8 cellular contexts compared by ENCODE assay signal in genomic region chr12:75977952-75978671, GRCh38. TPM values are rescaled to one million over a fixed set of nuclear protein-coding genes. Genes with fewer than 3 reads are reported as not detected.
DNase-seq lines count a peak whose midpoint lies in the region; ATAC-seq, FAIRE-seq and TF ChIP-seq lines count a peak whose summit lies in the region.

No MANE protein-coding gene starts in this region.

- CTCF ChIA-PET in AG04450 (lab: Charles Lee), result interaction anchor here (0.7 to 1.1 kb wide), 2 partner anchors 9 to 451 kb away, joined by 3 read pairs; no protein-coding TSS in a partner anchor

- peak overlapping the region; percentile 93 for H3K27ac ChIP-seq in AG04450 (ENCODE audit: low read depth, low read length)
- peak overlapping the region; percentile 65 for H3K27ac ChIP-seq in psoas muscle

- peak overlapping the region; percentile 88 for H3K27ac Mint-ChIP-seq in type B pancreatic cell

- no peaks in the 10 kb centered on the region for H3K27me3 Mint-ChIP-seq in type B pancreatic cell

- WGBS in psoas muscle, 3 donors, result 13 to 18% (median 17%) methylated on average over 5 of the region's 5 CpGs

- POLR2A ChIA-PET in AG04450 (lab: Yijun Ruan, JAX), result interaction anchor here (0.8 to 3.2 kb wide), 5 partner anchors 47 to 272 kb away, joined by 3 to 17 read pairs (median 4); partner anchors contain the start of gene PHLDA1

- H3K27me3 ChIP-seq in AG04450 (ENCODE audit: control insufficient read depth, insufficient read depth, low read length) (no peaks in the 10 kb centered on the region), psoas muscle (ENCODE audit: insufficient read depth in 3 of 3, low read length in 2 of 3) (no peaks in the 10 kb centered on the region)

- peak overlapping the region; percentile 49 for H3K4me3 Mint-ChIP-seq in type B pancreatic cell

- intact Hi-C loops in psoas muscle (cut with DNase I), result loop anchor here in 1 of 2 donors (5.0 kb wide), 1 partner anchor 41 kb away; no protein-coding TSS in a partner anchor

- no peak; the same call in 1 of the 2 replicates for TF ChIP-seq CTCF in AG04450 (IDR thresholded peaks at IDR 0.05; ENCODE audit: low read depth, low read length)
- no peak for TF ChIP-seq CTCF in psoas muscle (IDR thresholded peaks at IDR 0.05)
- peak; percentile 54 for TF ChIP-seq CTCF in type B pancreatic cell (conservative IDR thresholded peaks at IDR 0.05)

- FAIRE-seq in GM19239 (lab: Jason Lieb, UNC), result peak; percentile 93

- H3K4me1 Mint-ChIP-seq in type B pancreatic cell (ENCODE audit: unreplicated experiment), result peaks cover 38% of the 10 kb centered on the region

- H3K4me3 ChIP-seq in AG04450 (ENCODE audit: low read depth, low read length) (no peak overlapping the region), psoas muscle (no peak overlapping the region)

- peak; percentile 94 for ATAC-seq in HG03354 (IDR thresholded peaks at IDR 0.05; ENCODE audit: poor library complexity, severe bottlenecking, unreplicated experiment)
- ATAC-seq in psoas muscle, result peak; percentile 85 to 94 (median 91)

- H3K36me3 Mint-ChIP-seq in type B pancreatic cell, result no peaks in the 10 kb centered on the region

- H3K9me3 ChIP-seq in AG04450 (ENCODE audit: control insufficient read depth, insufficient read depth, low read length), result no peaks in the 10 kb centered on the region
- no peaks in the 10 kb centered on the region for H3K9me3 ChIP-seq in psoas muscle

- H3K9me3 Mint-ChIP-seq in type B pancreatic cell, result peaks cover under 1% of the 10 kb centered on the region

- DNase-seq in AG04450 (ENCODE audit: low read depth, low spot score) (peak; percentile 99), GM19239 (ENCODE audit: insufficient read length, low spot score) (peak; percentile 44), SHP77 treated with DMSO at 0.1 percent for 48 hours (lab: John Stamatoyannopoulos, UW) (peak; percentile 77), globus pallidus (ENCODE audit: low spot score) (peak; percentile 42), psoas muscle (peak in 1 of 2 donors; percentile 24), type B pancreatic cell (ENCODE audit: extremely low spot score, unreplicated experiment) (no peak)
- peak; percentile 70 for DNase-seq in activated gamma-delta T cell treated with anti-CD3 and anti-CD28 coated beads, Interleukin-2, amount 50 U/mL, for 16 hours (ENCODE audit: low read depth)

- no peaks in the 10 kb centered on the region for H3K36me3 ChIP-seq in psoas muscle (ENCODE audit: insufficient read depth in 1 of 2, low read depth in 1 of 2)

- peaks cover 7% of the 10 kb centered on the region for H3K4me1 ChIP-seq in psoas muscle

RNA-seq across cellular contexts. Expression of gene PHLDA1, which starts 53.5 kb away (rescaled TPM):
- polyA plus RNA-seq in AG04450 (2011; rRNA removed) (89.0 and 99.5 TPM in 2 replicates), psoas muscle (10 to 100 TPM in 1 of 3 donors, 1 to 10 TPM in 1, under 1 TPM in 1; 0.73 to 35.6 (median 3.5) TPM)
- 106 and 118 TPM in 2 replicates for polyA minus RNA-seq in AG04450 (2011; rRNA and poly(A)+ RNA removed)
- total RNA-seq in psoas muscle (1 to 10 TPM; 2.2 to 3.7 (median 3.1) TPM), type B pancreatic cell (ENCODE audit: low replicate concordance) (67.5 and 108 TPM in 2 replicates)

Comparison
In these comparisons a context has a peak if more than half of its experiments do, and no peak if none do; other contexts are left out.
1. RNA of gene PHLDA1, which starts 53.5 kb away (total RNA-seq): 67.5 to 108 TPM in type B pancreatic cell; 2.2 to 3.7 TPM in psoas muscle; every median in the first group is over 10 times any median in the second.